In genomic region chr15:70853855-70854668, GRCh38 we compare ENCODE assay signal across 8 cellular contexts.
A peak's percentile ranks its signal among the peaks of the same experiment; 100 is the strongest.
DNase-seq lines count a peak whose midpoint lies in the region; ATAC-seq lines count a peak whose summit lies in the region.

Gene LARP6, minus strand, starts transcription at chr15:70854157. Its CDS starts 69 bp downstream, at chr15:70854088.

- peak within 1 kb of the TSS; percentile 69 for H3K4me3 ChIP-seq in rectal smooth muscle tissue (ENCODE audit: low read length)

- H3K27ac ChIP-seq in rectal smooth muscle tissue (ENCODE audit: low read depth, low read length) = peak within 1 kb of the TSS; percentile 82

- H3K9ac ChIP-seq in rectal smooth muscle tissue (ENCODE audit: low read length) = peak within 1 kb of the TSS; percentile 80

- ATAC-seq in HG03175 (IDR thresholded peaks at IDR 0.05; ENCODE audit: unreplicated experiment) (no peak), HG03135 (IDR thresholded peaks at IDR 0.05; ENCODE audit: unreplicated experiment) (no peak)

- peaks cover 6% of the 10 kb centered on the region for H3K4me1 ChIP-seq in rectal smooth muscle tissue (ENCODE audit: control insufficient read depth, insufficient read depth, low read length)

- H3K36me3 ChIP-seq in rectal smooth muscle tissue (ENCODE audit: control insufficient read depth, insufficient read depth, low read length) = no peaks in the 10 kb centered on the region

- DNase-seq in NCI-H1694 treated with DMSO at 0.1 percent for 48 hours (lab: John Stamatoyannopoulos, UW) (peak; percentile 7), NCI-H1694 (lab: John Stamatoyannopoulos, UW) (no peak), NCI-H526 treated with DMSO at 0.1 percent for 48 hours (lab: John Stamatoyannopoulos, UW) (peak; percentile 19), astrocyte of the hippocampus (ENCODE audit: low read depth, low spot score) (peak; percentile 82), hypothalamus (lab: John Stamatoyannopoulos, UW) (peak in 37 of 51 donors; percentile 35 to 85 (median 63))

- no peaks in the 10 kb centered on the region for H3K27me3 ChIP-seq in rectal smooth muscle tissue (ENCODE audit: control insufficient read depth, insufficient read depth, low read length)
